In the genomic region with DNA sequence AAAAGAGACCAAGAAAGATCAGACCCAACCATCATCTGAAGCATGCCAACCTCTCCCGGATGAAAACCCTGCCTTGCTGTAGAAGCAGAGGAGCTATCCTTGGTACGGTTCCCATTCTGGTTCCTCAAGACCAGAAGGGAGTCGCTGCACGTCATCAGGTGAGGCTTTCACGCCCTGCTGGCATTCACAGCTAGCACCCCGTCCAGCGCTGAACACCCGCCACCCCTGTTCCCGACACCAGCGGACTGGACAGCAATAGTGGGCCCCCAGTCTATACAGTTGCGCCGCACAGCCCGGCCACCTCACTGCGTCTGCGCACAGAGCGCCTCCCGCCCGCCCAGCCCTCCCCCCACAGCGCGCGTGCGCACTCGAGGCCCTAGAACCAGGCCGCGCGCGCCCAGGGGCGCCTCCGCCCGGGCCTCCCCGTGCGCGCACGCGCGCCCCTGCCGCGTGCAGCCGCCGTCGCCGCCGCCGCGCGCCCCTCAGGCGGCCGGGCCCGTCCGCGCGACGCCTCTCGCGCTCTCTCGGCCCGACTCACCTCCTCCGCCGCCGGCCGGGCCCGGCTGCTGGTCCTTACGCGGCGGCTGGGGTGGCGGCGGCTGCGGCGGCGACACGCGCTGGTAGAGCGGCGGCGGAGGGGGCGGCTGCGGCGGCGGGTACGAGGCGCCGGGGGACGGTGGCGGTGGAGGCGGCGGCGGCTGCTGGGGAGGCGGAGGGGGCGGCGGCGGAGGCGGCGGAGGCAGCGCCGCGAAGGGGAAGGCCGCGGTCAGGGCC, we compare ENCODE assay signal across 8 cellular contexts. TPM values are rescaled to one million over a fixed set of nuclear protein-coding genes. Genes with fewer than 3 reads are reported as not detected.
DNase-seq lines count a peak whose midpoint lies in the region; ATAC-seq and TF ChIP-seq lines count a peak whose summit lies in the region.

No MANE protein-coding gene starts in this region.

- H3K23ac ChIP-seq in IMR-90 (ENCODE audit: low read depth, low read length) = 0 out of 2 replicates have a peak overlapping the region, but pooled peaks have one; percentile 67

- no peak for TF ChIP-seq CTCF in IMR-90 (conservative IDR thresholded peaks at IDR 0.05; ENCODE audit: low read depth, low read length)

- H3K56ac ChIP-seq in IMR-90 (ENCODE audit: extremely low read depth, insufficient read depth, low read length) = 0 out of 2 replicates have a peak overlapping the region, but pooled peaks have one; percentile 8

- H3K9me3 ChIP-seq in IMR-90 (ENCODE audit: control insufficient read depth, insufficient read depth, low read length) = no peaks in the 10 kb centered on the region

- dilution Hi-C loops in IMR-90 (cut with HindIII; ENCODE audit: low sequenced_read_pairs, unreplicated experiment) = no loop called here

- H3K14ac ChIP-seq in IMR-90 (replicated peaks; ENCODE audit: low read depth, low read length) = peak overlapping the region; percentile 83

- H3K9me1 ChIP-seq in IMR-90 (ENCODE audit: insufficient read depth, low read length) = no peaks in the 10 kb centered on the region; the same call in 1 of the 2 replicates

- H2AFZ ChIP-seq in IMR-90 (replicated peaks; ENCODE audit: low read length, poor library complexity) = peak overlapping the region; percentile 84

- peak overlapping the region; percentile 91 for H2AK5ac ChIP-seq in IMR-90 (ENCODE audit: low read depth, low read length)

- H3K79me1 ChIP-seq in IMR-90 (ENCODE audit: low read depth in 1 of 2, low read length in 2 of 2) = peaks cover 17 to 51% of the 10 kb centered on the region in 2 experiments

- POLR2A ChIA-PET in IMR-90 (lab: Charles Lee; ENCODE audit: unreplicated experiment) = no interaction called here

- H3K27ac ChIP-seq in IMR-90 (ENCODE audit: insufficient read depth, low read length) = peak overlapping the region; percentile 94
- peak overlapping the region; percentile 96 for H3K27ac ChIP-seq in substantia nigra (ENCODE audit: low read depth, low read length, poor library complexity, severe bottlenecking)

- H2BK15ac ChIP-seq in IMR-90 (ENCODE audit: low read depth, low read length) = no peak overlapping the region

- BruUV-seq in IMR-90 (replicated peaks; lab: Mats Ljungman, UMichigan) = no TSS peak

- no peak overlapping the region for H2BK120ac ChIP-seq in IMR-90 (ENCODE audit: low read depth, low read length)

- peaks cover 2% of the 10 kb centered on the region for H3K4me1 ChIP-seq in IMR-90 (ENCODE audit: control insufficient read depth, insufficient read depth, low read length)

- H3K4me2 ChIP-seq in IMR-90 (ENCODE audit: low read depth, low read length) = peak overlapping the region; percentile 98

- H2AK9ac ChIP-seq in IMR-90 (replicated peaks; ENCODE audit: low read depth, low read length, poor library complexity) = peak overlapping the region; percentile 95

- H4K91ac ChIP-seq in IMR-90 (ENCODE audit: insufficient read depth, low read depth, low read length) = no peak overlapping the region

- no peak overlapping the region for H2BK20ac ChIP-seq in IMR-90 (ENCODE audit: low read depth, low read length)

- peak; percentile 21 for ATAC-seq in GM18498 (IDR thresholded peaks at IDR 0.05; ENCODE audit: unreplicated experiment)
- ATAC-seq in IMR-90 (ENCODE audit: low read depth) = peak; percentile 27

- DNase-seq in 8988T (peak; percentile 94), IMR-90 (peak; percentile 75), SK-N-DZ (ENCODE audit: low spot score) (peak; percentile 68), globus pallidus (ENCODE audit: low spot score) (peak; percentile 84), nucleus accumbens (lab: John Stamatoyannopoulos, UW) (peak in 50 of 56 donors; percentile 21 to 89 (median 72)), substantia nigra (lab: John Stamatoyannopoulos, UW) (peak in 47 of 49 donors; percentile 26 to 91 (median 71))
- peak; percentile 83 for DNase-seq in activated naive CD4-positive, alpha-beta T cell treated with anti-CD3 and anti-CD28 coated beads, Interleukin-2, amount 50 U/mL, for 16 hours

- no peak for TF ChIP-seq RAD21 in IMR-90 (IDR thresholded peaks at IDR 0.05; ENCODE audit: low read length)

- H3K36me3 ChIP-seq in IMR-90 (ENCODE audit: control insufficient read depth, insufficient read depth, low read length) = peaks cover 30% of the 10 kb centered on the region

- CTCF ChIA-PET in IMR-90 (lab: Yijun Ruan, JAX) = no interaction called here

- peaks cover 49% of the 10 kb centered on the region for H4K20me1 ChIP-seq in IMR-90 (ENCODE audit: insufficient read depth, low read length)

- peak overlapping the region; percentile 78 for H3K9ac ChIP-seq in IMR-90 (ENCODE audit: low read depth, low read length)

- H3K4me3 ChIP-seq in IMR-90 (ENCODE audit: insufficient read depth, low read depth, low read length) = peak overlapping the region; percentile 94

- H2BK5ac ChIP-seq in IMR-90 (ENCODE audit: low read depth, low read length, poor library complexity, severe bottlenecking) = peak overlapping the region; percentile 87

- no peaks in the 10 kb centered on the region for H3K27me3 ChIP-seq in IMR-90 (ENCODE audit: control insufficient read depth, insufficient read depth, low read length)

- intact Hi-C loops in IMR-90 (cut with micrococcal nuclease) = loop anchor here (1.0 to 2.0 kb wide), 2 partner anchors 9 to 25 kb away; a partner anchor contains a TSS

- H4K5ac ChIP-seq in IMR-90 (ENCODE audit: low read depth, low read length) = no peak overlapping the region

- no peak overlapping the region for H3K18ac ChIP-seq in IMR-90 (ENCODE audit: low read depth, low read length)

- TF ChIP-seq POLR2A in IMR-90 (IDR thresholded peaks at IDR 0.05; ENCODE audit: low read depth, low read length) = 0 out of 2 replicates have a peak, but pooled peaks have one; percentile 47

- in situ Hi-C loops in IMR-90 (cut with MboI; ENCODE audit: low sequenced_read_pairs) = no loop called here

- peak overlapping the region; percentile 67 for H3K4ac ChIP-seq in IMR-90 (ENCODE audit: low read depth, low read length)

- H4K8ac ChIP-seq in IMR-90 (ENCODE audit: low read depth in 2 of 2, low read length in 2 of 2) = no peak overlapping the region

- 0% methylated on average over 27 of the region's 98 CpGs; no CpG with 5 or more reads in 1 of the 2 experiments for WGBS in IMR-90 (ENCODE audit: extremely low coverage in 2 of 2, insufficient read length in 1 of 2), 2 experiments

TF ChIP-seq in IMR-90, 13 proteins besides CTCF, POLR2A, EP300 and RAD21:
- peak; percentile 88 for TF ChIP-seq MXI1 (IDR thresholded peaks at IDR 0.05; ENCODE audit: borderline replicate concordance, low read depth, low read length)
- TF ChIP-seq CEBPB (IDR thresholded peaks at IDR 0.05; ENCODE audit: low read depth, low read length) = no peak
- no peak for TF ChIP-seq NFE2L2 (IDR thresholded peaks at IDR 0.05; ENCODE audit: low read depth, low read length)
- no peak for TF ChIP-seq SMC3 (IDR thresholded peaks at IDR 0.05; ENCODE audit: low read depth, low read length)
- peak; percentile 67 for TF ChIP-seq MAZ (IDR thresholded peaks at IDR 0.05; ENCODE audit: borderline replicate concordance, low read depth, low read length)

RNA-seq across cellular contexts. Expression of a gene that starts 0.7 kb away (rescaled TPM):
- 56.8 and 76.1 TPM in 2 replicates for total RNA-seq in IMR-90 (2012; rRNA removed)
- 75.0 and 88.0 TPM in 2 replicates for polyA plus RNA-seq in IMR-90 (2012; rRNA removed)
- 103 and 112 TPM in 2 replicates for polyA plus RNA-seq in IMR-90 (2012; cell fraction: cytosol; rRNA removed)
- polyA plus RNA-seq in IMR-90 (2012; cell fraction: nucleus; rRNA removed; ENCODE audit: low replicate concordance) = 263 and 388 TPM in 2 replicates
- polyA plus RNA-seq in SK-N-DZ (2014; cell fraction: cytosol; rRNA removed) = 143 and 178 TPM in 2 replicates
- polyA plus RNA-seq in SK-N-DZ (2014; cell fraction: nucleus; rRNA removed) = 181 and 258 TPM in 2 replicates

RNA-seq across cellular contexts. Expression of a gene that starts 17.9 kb away (rescaled TPM):
- under 0.01 and 0.18 TPM in 2 replicates for total RNA-seq in IMR-90 (2012; rRNA removed)
- 0.21 and 0.46 TPM in 2 replicates for polyA plus RNA-seq in IMR-90 (2012; rRNA removed)
- polyA plus RNA-seq in IMR-90 (2012; cell fraction: cytosol; rRNA removed) = 0.08 and 0.31 TPM in 2 replicates
- polyA plus RNA-seq in IMR-90 (2012; cell fraction: nucleus; rRNA removed; ENCODE audit: low replicate concordance) = 0.58 and 0.64 TPM in 2 replicates
- 9.8 and 11.6 TPM in 2 replicates for polyA plus RNA-seq in SK-N-DZ (2014; cell fraction: cytosol; rRNA removed)
- polyA plus RNA-seq in SK-N-DZ (2014; cell fraction: nucleus; rRNA removed) = 7.5 and 9.4 TPM in 2 replicates

RNA-seq across cellular contexts. Expression of a gene that starts 25.4 kb away (rescaled TPM):
- total RNA-seq in IMR-90 (2012; rRNA removed) = 9.2 and 11.7 TPM in 2 replicates
- polyA plus RNA-seq in IMR-90 (2012; rRNA removed) = 16.6 and 22.2 TPM in 2 replicates
- polyA plus RNA-seq in IMR-90 (2012; cell fraction: cytosol; rRNA removed) = 18.8 and 24.1 TPM in 2 replicates
- polyA plus RNA-seq in IMR-90 (2012; cell fraction: nucleus; rRNA removed; ENCODE audit: low replicate concordance) = 41.7 and 95.5 TPM in 2 replicates
- 12.7 and 32.3 TPM in 2 replicates for polyA plus RNA-seq in SK-N-DZ (2014; cell fraction: cytosol; rRNA removed)
- polyA plus RNA-seq in SK-N-DZ (2014; cell fraction: nucleus; rRNA removed) = 62.1 and 80.6 TPM in 2 replicates

RNA-seq across cellular contexts. Expression of a gene that starts 32.7 kb away (rescaled TPM):
- 8.8 and 9.4 TPM in 2 replicates for total RNA-seq in IMR-90 (2012; rRNA removed)
- 35.7 and 44.7 TPM in 2 replicates for polyA plus RNA-seq in IMR-90 (2012; rRNA removed)
- polyA plus RNA-seq in IMR-90 (2012; cell fraction: cytosol; rRNA removed) = 18.9 and 33.6 TPM in 2 replicates
- polyA plus RNA-seq in IMR-90 (2012; cell fraction: nucleus; rRNA removed; ENCODE audit: low replicate concordance) = 65.7 and 129 TPM in 2 replicates
- 21.2 and 26.8 TPM in 2 replicates for polyA plus RNA-seq in SK-N-DZ (2014; cell fraction: cytosol; rRNA removed)
- polyA plus RNA-seq in SK-N-DZ (2014; cell fraction: nucleus; rRNA removed) = 40.7 and 64.0 TPM in 2 replicates

RNA-seq across cellular contexts. Expression of a gene that starts 33.7 kb away (rescaled TPM):
- total RNA-seq in IMR-90 (2012; rRNA removed) = not detected in 2 replicates
- 0.82 and 1.2 TPM in 2 replicates for polyA plus RNA-seq in IMR-90 (2012; rRNA removed)
- 0.93 TPM in 1 of 2 replicates, not detected in the other for polyA plus RNA-seq in IMR-90 (2012; cell fraction: cytosol; rRNA removed)
- 1.2 and 1.9 TPM in 2 replicates for polyA plus RNA-seq in IMR-90 (2012; cell fraction: nucleus; rRNA removed; ENCODE audit: low replicate concordance)
- polyA plus RNA-seq in SK-N-DZ (2014; cell fraction: cytosol; rRNA removed) = 10.4 and 13.9 TPM in 2 replicates
- polyA plus RNA-seq in SK-N-DZ (2014; cell fraction: nucleus; rRNA removed) = 55.3 and 58.4 TPM in 2 replicates

Comparison
In these comparisons a context has a peak if more than half of its experiments do, and no peak if none do; other contexts are left out.
1. Peak in every context shown above with its lines: DNase-seq, ATAC-seq, H3K4me3 ChIP-seq and H3K27ac ChIP-seq.